ENCODE assay signal across 18 cellular contexts in genomic region chr16:30127994-30128393, GRCh38. TPM values are rescaled to one million over a fixed set of nuclear protein-coding genes. Genes with fewer than 3 reads are reported as not detected.
A peak's percentile ranks its signal among the peaks of the same experiment; 100 is the strongest.
DNase-seq lines count a peak whose midpoint lies in the region; ATAC-seq, FAIRE-seq and TF ChIP-seq lines count a peak whose summit lies in the region.
"Had no signal": no experiment of that assay in that cellular context is flagged by ENCODE, and none has a peak within 500 bp of the region (broad histone marks: within the 10 kb centered on the region; RNA-seq: fewer than 3 reads in every experiment).

No MANE protein-coding gene starts in this region.

- H3K4me1 ChIP-seq in K562 (replicated peaks in 1 of 2; ENCODE audit: control insufficient read depth in 2 of 2, insufficient read depth in 2 of 2, low read length in 2 of 2) (peaks cover 0 to 7% of the 10 kb centered on the region in 2 experiments; a peak in 3 of 5 replicates), PC-9 (replicated peaks; ENCODE audit: insufficient read depth) (peaks cover 17% of the 10 kb centered on the region)

- no peaks in the 10 kb centered on the region for H3K36me3 Mint-ChIP-seq in natural killer cell treated with Interleukin-12 subunit alpha and Interleukin-12 subunit beta and Interleukin-15 and Interleukin-18, amount 100 ng/mL, for 72 hours
- no peaks in the 10 kb centered on the region for H3K36me3 Mint-ChIP-seq in natural killer cell
- H3K36me3 Mint-ChIP-seq: CD14-positive monocyte had no signal

- no peaks in the 10 kb centered on the region for H3K27me3 Mint-ChIP-seq in natural killer cell treated with Interleukin-12 subunit alpha and Interleukin-12 subunit beta and Interleukin-15 and Interleukin-18, amount 100 ng/mL, for 72 hours
- H3K27me3 Mint-ChIP-seq in natural killer cell (ENCODE audit: low read depth in 2 of 2) = no peaks in the 10 kb centered on the region
- H3K27me3 Mint-ChIP-seq: CD4-positive, alpha-beta memory T cell had no signal

- H3K4me3 ChIP-seq in K562 = no peak overlapping the region
- no peak overlapping the region for H3K4me3 ChIP-seq in PC-9
- H3K4me3 ChIP-seq: BLaER1, GM12878, HAP-1 had no signal

- H3K79me2 ChIP-seq in K562 (ENCODE audit: control insufficient read depth, insufficient read depth, low read length) = no peaks in the 10 kb centered on the region
- no peaks in the 10 kb centered on the region for H3K79me2 ChIP-seq in PC-9 (ENCODE audit: low read depth)

- no peak overlapping the region for H3K4me3 Mint-ChIP-seq in natural killer cell treated with Interleukin-12 subunit alpha and Interleukin-12 subunit beta and Interleukin-15 and Interleukin-18, amount 100 ng/mL, for 72 hours
- no peak overlapping the region for H3K4me3 Mint-ChIP-seq in natural killer cell
- H3K4me3 Mint-ChIP-seq: CD14-positive monocyte; CD4-positive, alpha-beta memory T cell had no signal

- TF ChIP-seq CTCF in natural killer cell (IDR thresholded peaks at IDR 0.05) (no peak), K562 (IDR thresholded peaks at IDR 0.05 in 2 of 3, conservative IDR thresholded peaks at IDR 0.05 in 1 of 3; ENCODE audit: insufficient read depth in 2 of 3, low read depth in 1 of 3, low read length in 3 of 3) (no peak), PC-9 (conservative IDR thresholded peaks at IDR 0.05) (no peak)

- intact Hi-C loops in natural killer cell (cut with micrococcal nuclease) (no loop called here), K562 (cut with micrococcal nuclease) (no loop called here), PC-9 (cut with micrococcal nuclease; ENCODE audit: unreplicated experiment) (no loop called here)

- no peak overlapping the region for H3K9ac ChIP-seq in K562 (ENCODE audit: insufficient read depth in 1 of 2, low read depth in 2 of 2, low read length in 2 of 2)
- H3K9ac ChIP-seq: BLaER1 had no signal

- H3K4me2 ChIP-seq in K562 (ENCODE audit: insufficient read depth, low read length) (no peak overlapping the region), PC-9 (no peak overlapping the region)
- H3K4me2 ChIP-seq: BLaER1 had no signal

- no peaks in the 10 kb centered on the region for H3K9me2 ChIP-seq in PC-9 (ENCODE audit: insufficient read depth)

- H3K36me3 ChIP-seq in K562 (ENCODE audit: control insufficient read depth, insufficient read depth, low read length) = no peaks in the 10 kb centered on the region
- H3K36me3 ChIP-seq in PC-9 (ENCODE audit: low read depth) = no peaks in the 10 kb centered on the region
- H3K36me3 ChIP-seq: BLaER1, HAP-1 had no signal

- H3K27ac ChIP-seq in K562 (ENCODE audit: extremely low read depth, low read depth, low read length) = no peak overlapping the region
- H3K27ac ChIP-seq in PC-9 = no peak overlapping the region
- H3K27ac ChIP-seq: BLaER1 had no signal

- no peak for FAIRE-seq in K562 (lab: Jason Lieb, UNC)
- FAIRE-seq: GM12878, HTR-8/SVneo had no signal

- peaks cover 13% of the 10 kb centered on the region for H3F3A ChIP-seq in PC-9 (ENCODE audit: insufficient read depth, low read depth)

- no TSS peak for BruUV-seq in K562 (replicated peaks; lab: Mats Ljungman, UMichigan)
- no TSS peak for BruUV-seq in PC-9 (replicated peaks; lab: Mats Ljungman, UMichigan)

- no peak for ATAC-seq in natural killer cell treated with Interleukin-12 subunit alpha and Interleukin-12 subunit beta and Interleukin-15 and Interleukin-18, amount 100 ng/mL, for 72 hours
- ATAC-seq in natural killer cell (no peak), K562 (no peak), HG03045 (IDR thresholded peaks at IDR 0.05; ENCODE audit: unreplicated experiment) (no peak)
- ATAC-seq: GM12878 had no signal

- in situ Hi-C loops in K562 (cut with MboI) = loop anchor here (25.0 kb wide), 1 partner anchor 666 kb away; the partner anchor contains the start of genes BOLA2, SLX1B and SULT1A4

- H4K20me1 ChIP-seq in K562 (replicated peaks; ENCODE audit: control insufficient read depth, insufficient read depth, low read length) = no peaks in the 10 kb centered on the region
- no peaks in the 10 kb centered on the region for H4K20me1 ChIP-seq in PC-9 (ENCODE audit: insufficient read depth)
- H4K20me1 ChIP-seq: BLaER1 had no signal

- no peaks in the 10 kb centered on the region for H3K9me1 ChIP-seq in K562 (ENCODE audit: control insufficient read depth, insufficient read depth, low read length)

- no peak overlapping the region for H3K27ac Mint-ChIP-seq in natural killer cell treated with Interleukin-12 subunit alpha and Interleukin-12 subunit beta and Interleukin-15 and Interleukin-18, amount 100 ng/mL, for 72 hours
- H3K27ac Mint-ChIP-seq in natural killer cell = no peak overlapping the region
- H3K27ac Mint-ChIP-seq: CD14-positive monocyte had no signal

- 0% methylated on average over 1 of the region's 1 CpG for WGBS in K562 (ENCODE audit: insufficient coverage, low coverage, missing lambda C conversion rate)

- CTCF ChIA-PET in K562 (lab: Yijun Ruan, JAX; ENCODE audit: low intra/inter-chr PET ratio) = no interaction called here
- CTCF ChIA-PET in PC-9 (lab: Charles Lee) = interaction anchor here (0.6 kb wide), 1 partner anchor 9 kb away, joined by 6 read pairs; no protein-coding TSS in a partner anchor

- POLR2A ChIA-PET in K562 (lab: Yijun Ruan, JAX) (no interaction called here), PC-9 (lab: Charles Lee; ENCODE audit: unreplicated experiment) (no interaction called here)

- no peak for TF ChIP-seq POLR2A in K562 (conservative IDR thresholded peaks at IDR 0.05)

- no peaks in the 10 kb centered on the region for H3K27me3 ChIP-seq in K562 (ENCODE audit: control insufficient read depth in 2 of 2, insufficient read depth in 2 of 2, low read length in 2 of 2)
- H3K27me3 ChIP-seq in PC-9 (ENCODE audit: insufficient read depth, low read depth) = no peaks in the 10 kb centered on the region
- H3K27me3 ChIP-seq: BLaER1 had no signal

- TF ChIP-seq EP300 in K562 (IDR thresholded peaks at IDR 0.05; ENCODE audit: low read length) = no peak

- no peaks in the 10 kb centered on the region for H3K9me3 Mint-ChIP-seq in natural killer cell treated with Interleukin-12 subunit alpha and Interleukin-12 subunit beta and Interleukin-15 and Interleukin-18, amount 100 ng/mL, for 72 hours
- H3K9me3 Mint-ChIP-seq in natural killer cell = no peaks in the 10 kb centered on the region

- H3K9me3 ChIP-seq in K562 (replicated peaks; ENCODE audit: control insufficient read depth, insufficient read depth, low read depth, low read length) (peaks cover 3% of the 10 kb centered on the region; the same call in 1 of the 2 replicates), PC-9 (ENCODE audit: insufficient read depth, low read depth) (no peaks in the 10 kb centered on the region)
- H3K9me3 ChIP-seq: HAP-1 had no signal

- TF ChIP-seq RAD21 in K562 (CRISPR knock-in tag; conservative IDR thresholded peaks at IDR 0.05 in 1 of 2, IDR thresholded peaks at IDR 0.05 in 1 of 2) = no peak

- peaks cover 5 to 8% of the 10 kb centered on the region in 2 donors for H3K4me1 Mint-ChIP-seq in natural killer cell treated with Interleukin-12 subunit alpha and Interleukin-12 subunit beta and Interleukin-15 and Interleukin-18, amount 100 ng/mL, for 72 hours (ENCODE audit: low read depth in 2 of 2)
- H3K4me1 Mint-ChIP-seq in natural killer cell = no peaks in the 10 kb centered on the region

- peak; percentile 0 for DNase-seq in natural killer cell treated with Interleukin-12 subunit alpha and Interleukin-12 subunit beta and Interleukin-15 and Interleukin-18, amount 100 ng/mL, for 72 hours (ENCODE audit: low spot score)
- DNase-seq in natural killer cell (no peak), K562 (ENCODE audit: extremely low read depth in 1 of 4, low spot score in 3 of 4) (no peak), PC-9 (no peak), ureter (ENCODE audit: low spot score) (no peak)
- DNase-seq: 8988T; CD4-positive, alpha-beta memory T cell; DMS153; DMS79; GF-D8 had no signal

- H2AFZ ChIP-seq in K562 (ENCODE audit: low read depth, low read length) (0 out of 2 replicates have a peak overlapping the region, but pooled peaks have one; percentile 55), PC-9 (no peak overlapping the region)

RNA-seq across cellular contexts. Expression of gene MAPK3, which starts 5.0 kb away (rescaled TPM):
- 10 to 100 TPM; 34.3 to 35.9 TPM for total RNA-seq in natural killer cell treated with Interleukin-12 subunit alpha and Interleukin-12 subunit beta and Interleukin-15 and Interleukin-18, amount 100 ng/mL, for 72 hours
- total RNA-seq in natural killer cell = 10 to 100 TPM; 45.2 to 55.7 (median 50.9) TPM
- total RNA-seq in K562 (2011; cell fraction: chromatin; rRNA removed; ENCODE audit: low replicate concordance) = 34.1 and 84.8 TPM in 2 replicates
- total RNA-seq in K562 (2011; cell fraction: nucleolus; rRNA removed) = 44.0 and 46.2 TPM in 2 replicates
- 36.1 and 36.9 TPM in 2 replicates for total RNA-seq in K562 (2011; cell fraction: nucleoplasm; rRNA removed)
- total RNA-seq in K562 (2014; rRNA removed) = 15.7 and 38.0 TPM in 2 replicates
- total RNA-seq in K562 (2014; rRNA removed; fragmentation: Illumina TruSeq; extraction: Trizol) = 11.3 and 12.0 TPM in 2 replicates
- total RNA-seq in K562 (2015; rRNA removed; fragmentation: Illumina TruSeq; extraction: Trizol) = 13.3 and 13.9 TPM in 2 replicates
- total RNA-seq in K562 (2021) = 41.2 and 44.5 TPM in 2 replicates
- 44.0 and 70.0 TPM in 2 replicates for polyA plus RNA-seq in K562 (2011; rRNA removed)
- 59.6 and 73.9 TPM in 2 replicates for polyA plus RNA-seq in K562 (2011; cell fraction: cytosol; rRNA removed)
- 91.3 and 92.1 TPM in 2 replicates for polyA plus RNA-seq in K562 (2011; cell fraction: nucleus; rRNA removed)
- polyA plus RNA-seq in K562 (2012) = 36.1 and 53.3 TPM in 2 replicates
- 46.6 and 55.3 TPM in 2 replicates for polyA plus RNA-seq in K562 (2014; fragmentation: Illumina TruSeq; extraction: Trizol)
- 1 to 10 TPM; 1.0 to 1.9 TPM for polyA plus RNA-seq in K562 (2014; fragmentation: Nextera tagmentation; extraction: Ambion mirVana)
- polyA plus RNA-seq in K562 (2014; rRNA removed) = 23.4 and 33.8 TPM in 2 replicates
- 12.3 and 13.1 TPM in 2 replicates for polyA minus RNA-seq in K562 (2011; rRNA and poly(A)+ RNA removed)
- 12.5 and 21.2 TPM in 2 replicates for polyA minus RNA-seq in K562 (2011; cell fraction: cytosol; rRNA and poly(A)+ RNA removed)
- 10.9 and 17.3 TPM in 2 replicates for polyA minus RNA-seq in K562 (2011; cell fraction: nucleus; rRNA and poly(A)+ RNA removed)
- 113 and 133 TPM in 2 replicates for total RNA-seq in PC-9 (2021)
- total RNA-seq in ureter = 96.4 TPM

RNA-seq across cellular contexts. Expression of gene GDPD3, which starts 14.7 kb away (rescaled TPM):
- total RNA-seq in natural killer cell treated with Interleukin-12 subunit alpha and Interleukin-12 subunit beta and Interleukin-15 and Interleukin-18, amount 100 ng/mL, for 72 hours = 1 to 10 TPM; 1.6 to 5.6 TPM
- total RNA-seq in natural killer cell (10 to 100 TPM in 1 of 3 donors, 1 to 10 TPM in 2; 5.3 to 14.7 (median 9.1) TPM), K562 (2014; rRNA removed) (0.90 and 0.91 TPM in 2 replicates), K562 (2014; rRNA removed; fragmentation: Illumina TruSeq; extraction: Trizol) (0.47 and 0.54 TPM in 2 replicates), K562 (2015; rRNA removed; fragmentation: Illumina TruSeq; extraction: Trizol) (1.1 TPM in 2 replicates), K562 (2021) (1.7 and 3.9 TPM in 2 replicates), PC-9 (2021) (27.5 and 32.1 TPM in 2 replicates), ureter (53.1 TPM)
- 4.9 and 20.8 TPM in 2 replicates for total RNA-seq in K562 (2011; cell fraction: chromatin; rRNA removed; ENCODE audit: low replicate concordance)
- 8.7 and 14.0 TPM in 2 replicates for total RNA-seq in K562 (2011; cell fraction: nucleolus; rRNA removed)
- total RNA-seq in K562 (2011; cell fraction: nucleoplasm; rRNA removed) = 7.3 and 8.0 TPM in 2 replicates
- polyA plus RNA-seq in K562 (2011; rRNA removed) (1.9 and 2.5 TPM in 2 replicates), K562 (2014; fragmentation: Illumina TruSeq; extraction: Trizol) (1.0 and 1.3 TPM in 2 replicates), K562 (2014; fragmentation: Nextera tagmentation; extraction: Ambion mirVana) (1 to 10 TPM in 1 of 2 experiments, under 1 TPM in 1; 0.51 to 1.4 TPM), K562 (2014; rRNA removed) (1.2 and 1.7 TPM in 2 replicates)
- polyA plus RNA-seq in K562 (2011; cell fraction: cytosol; rRNA removed) = 0.83 and 1.4 TPM in 2 replicates
- 14.1 and 18.8 TPM in 2 replicates for polyA plus RNA-seq in K562 (2011; cell fraction: nucleus; rRNA removed)
- polyA plus RNA-seq in K562 (2012) = 1.5 and 4.7 TPM in 2 replicates
- polyA minus RNA-seq in K562 (2011; rRNA and poly(A)+ RNA removed) = 0.18 and 0.53 TPM in 2 replicates
- polyA minus RNA-seq in K562 (2011; cell fraction: cytosol; rRNA and poly(A)+ RNA removed) = 2.8 TPM in 1 of 2 replicates, not detected in the other
- polyA minus RNA-seq in K562 (2011; cell fraction: nucleus; rRNA and poly(A)+ RNA removed) = 1.8 and 2.7 TPM in 2 replicates
- total RNA-seq: H4 had no signal
- polyA plus RNA-seq: CD14-positive monocyte had no signal

RNA-seq across cellular contexts. Expression of gene YPEL3, which starts 32.0 kb away (rescaled TPM):
- 10 to 100 TPM; 21.1 to 25.8 TPM for total RNA-seq in natural killer cell treated with Interleukin-12 subunit alpha and Interleukin-12 subunit beta and Interleukin-15 and Interleukin-18, amount 100 ng/mL, for 72 hours
- total RNA-seq in natural killer cell (100 to 1,000 TPM; 148 to 177 (median 160) TPM), K562 (2014; rRNA removed) (3.0 and 4.6 TPM in 2 replicates), K562 (2014; rRNA removed; fragmentation: Illumina TruSeq; extraction: Trizol) (1.0 and 1.8 TPM in 2 replicates), K562 (2015; rRNA removed; fragmentation: Illumina TruSeq; extraction: Trizol) (1.1 and 1.3 TPM in 2 replicates), K562 (2021) (5.7 and 6.7 TPM in 2 replicates), PC-9 (2021) (95.4 and 129 TPM in 2 replicates), ureter (31.0 TPM)
- total RNA-seq in K562 (2011; cell fraction: chromatin; rRNA removed; ENCODE audit: low replicate concordance) = 14.3 and 26.4 TPM in 2 replicates
- total RNA-seq in K562 (2011; cell fraction: nucleolus; rRNA removed) = 14.2 and 18.0 TPM in 2 replicates
- 21.4 and 28.6 TPM in 2 replicates for total RNA-seq in K562 (2011; cell fraction: nucleoplasm; rRNA removed)
- polyA plus RNA-seq in K562 (2011; rRNA removed) (3.9 and 6.8 TPM in 2 replicates), K562 (2014; fragmentation: Illumina TruSeq; extraction: Trizol) (2.9 and 4.4 TPM in 2 replicates), K562 (2014; fragmentation: Nextera tagmentation; extraction: Ambion mirVana) (under 1 TPM; 0.41 to 0.42 TPM), K562 (2014; rRNA removed) (8.6 and 15.0 TPM in 2 replicates)
- polyA plus RNA-seq in K562 (2011; cell fraction: cytosol; rRNA removed) = 7.5 and 14.0 TPM in 2 replicates
- 18.2 and 22.9 TPM in 2 replicates for polyA plus RNA-seq in K562 (2011; cell fraction: nucleus; rRNA removed)
- polyA plus RNA-seq in K562 (2012) = 12.5 and 45.8 TPM in 2 replicates
- 1.0 and 1.5 TPM in 2 replicates for polyA minus RNA-seq in K562 (2011; rRNA and poly(A)+ RNA removed)
- polyA minus RNA-seq in K562 (2011; cell fraction: cytosol; rRNA and poly(A)+ RNA removed) = 1.8 and 2.3 TPM in 2 replicates
- polyA minus RNA-seq in K562 (2011; cell fraction: nucleus; rRNA and poly(A)+ RNA removed) = 2.4 and 4.3 TPM in 2 replicates

RNA-seq across cellular contexts. Expression of gene TBX6, which starts 36.3 kb away (rescaled TPM):
- under 1 TPM; 0.29 to 0.78 TPM for total RNA-seq in natural killer cell treated with Interleukin-12 subunit alpha and Interleukin-12 subunit beta and Interleukin-15 and Interleukin-18, amount 100 ng/mL, for 72 hours
- total RNA-seq in natural killer cell (1 to 10 TPM in 1 of 3 donors, under 1 TPM in 2; 0.91 to 1.1 (median 0.98) TPM), K562 (2014; rRNA removed) (0.09 and 0.73 TPM in 2 replicates), K562 (2014; rRNA removed; fragmentation: Illumina TruSeq; extraction: Trizol) (0.11 TPM in 1 of 2 replicates, not detected in the other), K562 (2015; rRNA removed; fragmentation: Illumina TruSeq; extraction: Trizol) (0.07 and 0.23 TPM in 2 replicates), K562 (2021) (0.18 and 0.51 TPM in 2 replicates), PC-9 (2021) (8.3 and 9.6 TPM in 2 replicates), ureter (8.9 TPM)
- 0.55 and 0.69 TPM in 2 replicates for total RNA-seq in K562 (2011; cell fraction: chromatin; rRNA removed; ENCODE audit: low replicate concordance)
- total RNA-seq in K562 (2011; cell fraction: nucleolus; rRNA removed) = 1.1 and 1.2 TPM in 2 replicates
- total RNA-seq in K562 (2011; cell fraction: nucleoplasm; rRNA removed) = 0.73 and 1.1 TPM in 2 replicates
- polyA plus RNA-seq in K562 (2011; rRNA removed) (0.07 and 0.16 TPM in 2 replicates), K562 (2014; fragmentation: Illumina TruSeq; extraction: Trizol) (0.30 and 0.31 TPM in 2 replicates), K562 (2014; fragmentation: Nextera tagmentation; extraction: Ambion mirVana) (not detected), K562 (2014; rRNA removed) (0.51 and 0.58 TPM in 2 replicates)
- 0.10 and 0.18 TPM in 2 replicates for polyA plus RNA-seq in K562 (2011; cell fraction: cytosol; rRNA removed)
- polyA plus RNA-seq in K562 (2011; cell fraction: nucleus; rRNA removed) = 0.88 and 0.97 TPM in 2 replicates
- polyA plus RNA-seq in K562 (2012) = 0.22 and 0.51 TPM in 2 replicates
- polyA minus RNA-seq in K562 (2011; rRNA and poly(A)+ RNA removed) = not detected in 2 replicates
- polyA minus RNA-seq in K562 (2011; cell fraction: cytosol; rRNA and poly(A)+ RNA removed) = not detected in 2 replicates
- polyA minus RNA-seq in K562 (2011; cell fraction: nucleus; rRNA and poly(A)+ RNA removed) = 0.22 and 0.54 TPM in 2 replicates
- total RNA-seq: H4 had no signal
- polyA plus RNA-seq: AG04450 had no signal

RNA-seq across cellular contexts. Expression of gene PPP4C, which starts 52.2 kb away (rescaled TPM):
- 100 to 1,000 TPM; 144 to 148 TPM for total RNA-seq in natural killer cell treated with Interleukin-12 subunit alpha and Interleukin-12 subunit beta and Interleukin-15 and Interleukin-18, amount 100 ng/mL, for 72 hours
- total RNA-seq in natural killer cell (100 to 1,000 TPM; 119 to 132 (median 130) TPM), K562 (2014; rRNA removed) (131 and 171 TPM in 2 replicates), K562 (2014; rRNA removed; fragmentation: Illumina TruSeq; extraction: Trizol) (38.9 and 59.9 TPM in 2 replicates), K562 (2015; rRNA removed; fragmentation: Illumina TruSeq; extraction: Trizol) (107 and 115 TPM in 2 replicates), K562 (2021) (158 TPM in 2 replicates), PC-9 (2021) (246 and 268 TPM in 2 replicates), ureter (88.9 TPM)
- 46.3 and 109 TPM in 2 replicates for total RNA-seq in K562 (2011; cell fraction: chromatin; rRNA removed; ENCODE audit: low replicate concordance)
- total RNA-seq in K562 (2011; cell fraction: nucleolus; rRNA removed) = 90.3 and 97.7 TPM in 2 replicates
- 76.9 and 90.5 TPM in 2 replicates for total RNA-seq in K562 (2011; cell fraction: nucleoplasm; rRNA removed)
- polyA plus RNA-seq in K562 (2011; rRNA removed) (153 and 187 TPM in 2 replicates), K562 (2014; fragmentation: Illumina TruSeq; extraction: Trizol) (138 and 157 TPM in 2 replicates), K562 (2014; fragmentation: Nextera tagmentation; extraction: Ambion mirVana) (10 to 100 TPM in 1 of 2 experiments, 1 to 10 TPM in 1; 3.5 to 10.7 TPM), K562 (2014; rRNA removed) (183 TPM in 2 replicates)
- 311 and 402 TPM in 2 replicates for polyA plus RNA-seq in K562 (2011; cell fraction: cytosol; rRNA removed)
- 149 and 168 TPM in 2 replicates for polyA plus RNA-seq in K562 (2011; cell fraction: nucleus; rRNA removed)
- 161 and 166 TPM in 2 replicates for polyA plus RNA-seq in K562 (2012)
- 162 and 295 TPM in 2 replicates for polyA minus RNA-seq in K562 (2011; rRNA and poly(A)+ RNA removed)
- polyA minus RNA-seq in K562 (2011; cell fraction: cytosol; rRNA and poly(A)+ RNA removed) = 136 and 139 TPM in 2 replicates
- 23.2 and 36.2 TPM in 2 replicates for polyA minus RNA-seq in K562 (2011; cell fraction: nucleus; rRNA and poly(A)+ RNA removed)
